Comparison of ENCODE assay signal across 11 cellular contexts in the genomic region with DNA sequence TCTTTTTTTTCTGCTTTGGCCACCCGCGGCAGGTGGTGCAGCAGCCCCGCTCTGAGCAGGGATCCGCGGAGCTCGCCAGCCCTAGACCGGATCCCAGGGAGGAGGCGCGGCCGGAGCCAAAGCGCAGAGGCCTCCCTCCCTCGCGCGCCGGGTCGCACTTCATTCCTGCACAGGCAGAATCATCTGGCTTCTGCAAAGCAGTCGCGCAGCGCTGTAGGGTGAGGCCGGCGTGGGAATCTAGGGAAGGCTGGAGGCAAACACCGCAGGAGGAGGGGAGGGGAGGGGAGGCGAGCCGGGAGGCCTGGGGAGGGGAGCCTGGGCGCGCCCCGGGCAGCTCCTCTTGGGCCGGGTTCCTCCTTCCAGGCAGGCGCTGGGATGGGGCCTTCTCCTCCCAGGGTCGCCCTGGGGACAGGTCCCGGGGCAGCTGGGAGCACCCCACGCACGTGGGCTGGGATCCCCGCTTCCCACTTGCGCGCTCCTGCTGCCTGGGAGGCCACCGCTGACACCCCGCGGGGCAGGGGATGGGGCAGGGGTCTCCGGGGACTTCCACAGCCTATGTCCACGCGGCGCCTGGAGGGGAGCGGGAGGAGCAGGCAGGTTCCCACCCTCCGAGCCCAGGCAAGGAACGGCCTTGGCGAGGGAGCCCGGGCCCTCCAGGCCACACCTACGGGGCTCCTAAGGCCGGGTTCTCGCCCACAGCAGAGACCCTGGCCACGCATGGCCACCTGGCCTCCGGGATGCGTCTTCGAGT. TPM values are rescaled to one million over a fixed set of nuclear protein-coding genes. Genes with fewer than 3 reads are reported as not detected.
A peak's percentile ranks its signal among the peaks of the same experiment; 100 is the strongest.
DNase-seq lines count a peak whose midpoint lies in the region; ATAC-seq and TF ChIP-seq lines count a peak whose summit lies in the region.
"Had no signal": no experiment of that assay in that cellular context is flagged by ENCODE, and none has a peak within 500 bp of the region (broad histone marks: within the 10 kb centered on the region; RNA-seq: fewer than 3 reads in every experiment).

No MANE protein-coding gene starts in this region.

- ATAC-seq in gastroesophageal sphincter (peak; percentile 74), HG03521 (IDR thresholded peaks at IDR 0.05; ENCODE audit: unreplicated experiment) (no peak), GM19452 (IDR thresholded peaks at IDR 0.05; ENCODE audit: unreplicated experiment) (no peak), HG03196 (IDR thresholded peaks at IDR 0.05; ENCODE audit: unreplicated experiment) (no peak)
- ATAC-seq in activated T-cell treated with anti-CD3 and anti-CD28 coated beads, Interleukin-2, amount 50 U/mL, for 4 hours, result no peak

- no CpG with 5 or more reads among the region's 55 CpGs for WGBS in gastroesophageal sphincter (ENCODE audit: low coverage in 1 of 2), 2 donors
- 20 to 32% methylated on average over 28 to 33 of the region's 55 CpGs for WGBS in thyroid gland, 2 donors

- TF ChIP-seq POLR2A in gastroesophageal sphincter (IDR thresholded peaks at IDR 0.05) (no peak), thyroid gland (IDR thresholded peaks at IDR 0.05) (no peak)

- peak; percentile 33 to 72 for DNase-seq in thyroid gland
- no peak for DNase-seq in activated T-cell treated with anti-CD3 and anti-CD28 coated beads, Interleukin-2, amount 50 U/mL, for 4 hours
- DNase-seq: activated CD4-positive, alpha-beta memory T cell treated with anti-CD3 and anti-CD28 coated beads, Interleukin-2, amount 10 ng/mL, durations not matched to agents 7 days and 5 days; NCI-H526 treated with DMSO at 0.1 percent for 48 hours had no signal

- peak overlapping the region; percentile 49 for H3K9ac ChIP-seq in muscle layer of colon (ENCODE audit: low read length)

- H3K4me3 ChIP-seq in WI38 (ENCODE audit: low read depth, low read length), result peak overlapping the region; percentile 23; the same call in 1 of the 2 replicates
- H3K4me3 ChIP-seq in gastroesophageal sphincter, result peak overlapping the region; percentile 42 to 48
- H3K4me3 ChIP-seq in muscle layer of colon (ENCODE audit: low read depth in 1 of 2, low read length in 2 of 2), result peak overlapping the region; percentile 29 to 59
- H3K4me3 ChIP-seq in thyroid gland (replicated peaks in 1 of 3), result no peak overlapping the region

- TF ChIP-seq CTCF in WI38 (IDR thresholded peaks at IDR 0.05; ENCODE audit: low read depth, low read length), result no peak
- TF ChIP-seq CTCF in gastroesophageal sphincter (IDR thresholded peaks at IDR 0.05), result peak in 1 of 4 experiments; percentile 15
- no peak for TF ChIP-seq CTCF in thyroid gland (IDR thresholded peaks at IDR 0.05)

- peaks cover 0 to 63% (median 20%) of the 10 kb centered on the region in 3 donors for H3K4me1 ChIP-seq in gastroesophageal sphincter
- peaks cover 38% of the 10 kb centered on the region for H3K4me1 ChIP-seq in muscle layer of colon (ENCODE audit: insufficient read depth, low read length)
- H3K4me1 ChIP-seq in thyroid gland, result peaks cover 30 to 54% of the 10 kb centered on the region in 2 donors

- TF ChIP-seq EP300 in gastroesophageal sphincter (IDR thresholded peaks at IDR 0.05), result no peak

- peaks cover 69% of the 10 kb centered on the region for H3K4me1 Mint-ChIP-seq in activated T-cell treated with anti-CD3 and anti-CD28 coated beads, Interleukin-2, amount 50 U/mL, for 4 hours (ENCODE audit: low read depth)

- H3K9me3 ChIP-seq in gastroesophageal sphincter, result no peaks in the 10 kb centered on the region
- H3K9me3 ChIP-seq in muscle layer of colon (ENCODE audit: low read length), result no peaks in the 10 kb centered on the region
- H3K9me3 ChIP-seq in thyroid gland, result no peaks in the 10 kb centered on the region

- peak overlapping the region; percentile 61 to 83 (median 80) for H3K27ac ChIP-seq in gastroesophageal sphincter
- peak overlapping the region; percentile 45 for H3K27ac ChIP-seq in muscle layer of colon (ENCODE audit: low read depth, low read length)
- H3K27ac ChIP-seq in thyroid gland, result peak overlapping the region in 2 of 3 donors; percentile 36 to 57
- H3K27ac ChIP-seq: epithelial cell of prostate had no signal

- peaks cover 27% of the 10 kb centered on the region for H3K36me3 Mint-ChIP-seq in activated T-cell treated with anti-CD3 and anti-CD28 coated beads, Interleukin-2, amount 50 U/mL, for 4 hours (ENCODE audit: insufficient read depth)

- H3K9me3 Mint-ChIP-seq in activated T-cell treated with anti-CD3 and anti-CD28 coated beads, Interleukin-2, amount 50 U/mL, for 4 hours, result no peaks in the 10 kb centered on the region
- H3K9me3 Mint-ChIP-seq: activated CD4-positive, alpha-beta memory T cell treated with anti-CD3 and anti-CD28 coated beads, Interleukin-2, amount 10 ng/mL, durations not matched to agents 7 days and 5 days had no signal

- no peaks in the 10 kb centered on the region for H3K27me3 Mint-ChIP-seq in activated T-cell treated with anti-CD3 and anti-CD28 coated beads, Interleukin-2, amount 50 U/mL, for 4 hours (ENCODE audit: low read depth)
- H3K27me3 Mint-ChIP-seq: activated CD4-positive, alpha-beta memory T cell treated with anti-CD3 and anti-CD28 coated beads, Interleukin-2, amount 10 ng/mL, durations not matched to agents 7 days and 5 days had no signal

- H3K27me3 ChIP-seq in gastroesophageal sphincter (no peaks in the 10 kb centered on the region), muscle layer of colon (ENCODE audit: control insufficient read depth in 1 of 2, insufficient read depth in 2 of 2, low read length in 2 of 2) (no peaks in the 10 kb centered on the region), thyroid gland (no peaks in the 10 kb centered on the region)

- H3K36me3 ChIP-seq in gastroesophageal sphincter, result no peaks in the 10 kb centered on the region
- H3K36me3 ChIP-seq in muscle layer of colon (ENCODE audit: insufficient read depth, low read length), result no peaks in the 10 kb centered on the region
- no peaks in the 10 kb centered on the region for H3K36me3 ChIP-seq in thyroid gland

- intact Hi-C loops in thyroid gland (cut with DNase I), result no loop called here

- H3K4me3 Mint-ChIP-seq in activated T-cell treated with anti-CD3 and anti-CD28 coated beads, Interleukin-2, amount 50 U/mL, for 4 hours, result no peak overlapping the region
- H3K4me3 Mint-ChIP-seq: activated CD4-positive, alpha-beta memory T cell treated with anti-CD3 and anti-CD28 coated beads, Interleukin-2, amount 10 ng/mL, durations not matched to agents 7 days and 5 days had no signal

RNA-seq across cellular contexts. Expression of gene MBP, which starts 45.0 kb away (rescaled TPM):
- total RNA-seq in gastroesophageal sphincter, result 10 to 100 TPM; 23.2 to 34.7 (median 28.2) TPM
- total RNA-seq in thyroid gland, result 10 to 100 TPM; 44.0 to 68.0 (median 60.2) TPM
- 10 to 100 TPM; 28.1 to 32.9 (median 32.3) TPM for total RNA-seq in activated T-cell treated with anti-CD3 and anti-CD28 coated beads, Interleukin-2, amount 50 U/mL, for 4 hours

Comparison
In these comparisons a context has a peak if more than half of its experiments do, and no peak if none do; other contexts are left out.
1. H3K4me3 ChIP-seq: peak in WI38 (single experiment), gastroesophageal sphincter (2 of 2) and muscle layer of colon (2 of 2); none in thyroid gland (0 of 3).
2. Peak in every context shown above with its lines, with median percentiles within 50 percentile points of each other: H3K27ac ChIP-seq.